Comparison of ENCODE assay signal across 8 cellular contexts in genomic region chr11:95068549-95068948, GRCh38. TPM values are rescaled to one million over a fixed set of nuclear protein-coding genes. Genes with fewer than 3 reads are reported as not detected.
DNase-seq lines count a peak whose midpoint lies in the region; ATAC-seq and TF ChIP-seq lines count a peak whose summit lies in the region.

No MANE protein-coding gene starts in this region.

- no peaks in the 10 kb centered on the region for H3K9me3 Mint-ChIP-seq in Caco-2 (ENCODE audit: unreplicated experiment)
- no peaks in the 10 kb centered on the region for H3K9me3 Mint-ChIP-seq in activated CD8-positive, alpha-beta memory T cell treated with anti-CD3 and anti-CD28 coated beads, Interleukin-2, amount 10 ng/mL, durations not matched to agents 7 days and 5 days (ENCODE audit: low read depth)
- H3K9me3 Mint-ChIP-seq in stimulated activated memory B cell treated with anti-CD40 and anti-IgM and Interleukin-4, amounts not matched to agents 10 μg/mL and 1 μg/mL and 100 μg/mL, for 72 hours = no peaks in the 10 kb centered on the region

- H3K27ac Mint-ChIP-seq in Caco-2 (ENCODE audit: unreplicated experiment) = peak overlapping the region; percentile 99
- H3K27ac Mint-ChIP-seq in activated CD8-positive, alpha-beta memory T cell treated with anti-CD3 and anti-CD28 coated beads, Interleukin-2, amount 10 ng/mL, durations not matched to agents 7 days and 5 days = peak overlapping the region; percentile 93
- peak overlapping the region; percentile 97 for H3K27ac Mint-ChIP-seq in stimulated activated memory B cell treated with anti-CD40 and anti-IgM and Interleukin-4, amounts not matched to agents 10 μg/mL and 1 μg/mL and 100 μg/mL, for 72 hours

- H3K27me3 ChIP-seq in Caco-2 (replicated peaks; ENCODE audit: control insufficient read depth, insufficient read depth, low read length) (no peaks in the 10 kb centered on the region), mucosa of rectum (ENCODE audit: control insufficient read depth in 2 of 2, insufficient read depth in 2 of 2, low read length in 2 of 2) (no peaks in the 10 kb centered on the region)

- TF ChIP-seq CTCF in Caco-2 (IDR thresholded peaks at IDR 0.05; ENCODE audit: insufficient read depth in 1 of 2, low read depth in 1 of 2, low read length in 1 of 2, severe bottlenecking in 1 of 2, unreplicated experiment in 1 of 2) = no peak

- DNase-seq in Caco-2 (peak; percentile 89 to 92), HK-2 (ENCODE audit: unreplicated experiment) (peak; percentile 56), NOMO-1 (lab: John Stamatoyannopoulos, UW; ENCODE audit: unreplicated experiment in 2 of 2) (peak; percentile 87 to 97), epidermal melanocyte (ENCODE audit: insufficient read length, low spot score) (peak; percentile 41)
- DNase-seq in activated CD8-positive, alpha-beta memory T cell treated with anti-CD3 and anti-CD28 coated beads, Interleukin-2, amount 10 ng/mL, durations not matched to agents 7 days and 5 days = peak; percentile 89

- H3K4me3 ChIP-seq in Caco-2 (ENCODE audit: low read depth, low read length) (peak overlapping the region; percentile 46), mucosa of rectum (ENCODE audit: low read length in 2 of 2) (peak overlapping the region; percentile 90 to 98)

- CTCF ChIA-PET in Caco-2 (lab: Charles Lee) = interaction anchor here (0.7 to 3.3 kb wide), 11 partner anchors 8 to 100 kb away, joined by 3 to 42 read pairs (median 7); partner anchors contain the start of gene ENDOD1
- CTCF ChIA-PET in activated CD8-positive, alpha-beta memory T cell treated with anti-CD3 and anti-CD28 coated beads, Interleukin-2, amount 10 ng/mL, durations not matched to agents 7 days and 5 days (lab: Charles Lee) = interaction anchor here (0.8 to 21.6 kb wide), 8 partner anchors 13 to 940 kb away, joined by 3 to 321 read pairs (median 6); partner anchors contain the start of genes CWC15, ENDOD1, KDM4D and PANX1

- H3K9me3 ChIP-seq in Caco-2 = no peaks in the 10 kb centered on the region
- H3K9me3 ChIP-seq in mucosa of rectum (ENCODE audit: control insufficient read depth in 2 of 2, low read length in 2 of 2) = no peaks in the 10 kb centered on the region

- peak overlapping the region; percentile 100 for H3K4me3 Mint-ChIP-seq in Caco-2 (ENCODE audit: unreplicated experiment)
- peak overlapping the region; percentile 92 for H3K4me3 Mint-ChIP-seq in activated CD8-positive, alpha-beta memory T cell treated with anti-CD3 and anti-CD28 coated beads, Interleukin-2, amount 10 ng/mL, durations not matched to agents 7 days and 5 days
- H3K4me3 Mint-ChIP-seq in stimulated activated memory B cell treated with anti-CD40 and anti-IgM and Interleukin-4, amounts not matched to agents 10 μg/mL and 1 μg/mL and 100 μg/mL, for 72 hours = peak overlapping the region; percentile 100

- H3K36me3 Mint-ChIP-seq in Caco-2 (ENCODE audit: insufficient read depth, unreplicated experiment) = peaks cover 35% of the 10 kb centered on the region
- H3K36me3 Mint-ChIP-seq in activated CD8-positive, alpha-beta memory T cell treated with anti-CD3 and anti-CD28 coated beads, Interleukin-2, amount 10 ng/mL, durations not matched to agents 7 days and 5 days = peaks cover 13% of the 10 kb centered on the region
- peaks cover 21% of the 10 kb centered on the region for H3K36me3 Mint-ChIP-seq in stimulated activated memory B cell treated with anti-CD40 and anti-IgM and Interleukin-4, amounts not matched to agents 10 μg/mL and 1 μg/mL and 100 μg/mL, for 72 hours

- H3K27me3 Mint-ChIP-seq in Caco-2 (ENCODE audit: insufficient read depth, unreplicated experiment) = peaks cover 2% of the 10 kb centered on the region
- peaks cover 2% of the 10 kb centered on the region for H3K27me3 Mint-ChIP-seq in activated CD8-positive, alpha-beta memory T cell treated with anti-CD3 and anti-CD28 coated beads, Interleukin-2, amount 10 ng/mL, durations not matched to agents 7 days and 5 days
- no peaks in the 10 kb centered on the region for H3K27me3 Mint-ChIP-seq in stimulated activated memory B cell treated with anti-CD40 and anti-IgM and Interleukin-4, amounts not matched to agents 10 μg/mL and 1 μg/mL and 100 μg/mL, for 72 hours

- H3K9ac ChIP-seq in mucosa of rectum (ENCODE audit: low read depth in 1 of 2, low read length in 2 of 2) = peak overlapping the region; percentile 92

- H3K27ac ChIP-seq in mucosa of rectum (ENCODE audit: low read depth in 2 of 2, low read length in 2 of 2) = peak overlapping the region; percentile 93 to 96

- H3K4me1 ChIP-seq in Caco-2 = peaks cover 12% of the 10 kb centered on the region
- H3K4me1 ChIP-seq in mucosa of rectum (ENCODE audit: control insufficient read depth in 2 of 2, insufficient read depth in 2 of 2, low read length in 2 of 2) = peaks cover 14 to 18% of the 10 kb centered on the region in 2 donors

- intact Hi-C loops in Caco-2 (cut with micrococcal nuclease; ENCODE audit: unreplicated experiment) = loop anchor here (1.0 to 10.0 kb wide), 7 partner anchors 21 to 1356 kb away; partner anchors contain the start of genes CEP57, CWC15, ENDOD1 and FUT4

- POLR2A ChIA-PET in Caco-2 (lab: Charles Lee) = interaction anchor here (0.7 to 3.3 kb wide), 5 partner anchors 16 to 722 kb away, joined by 4 to 62 read pairs (median 11); partner anchors contain the start of genes CEP57, CWC15, ENDOD1 and KDM4D

- peaks cover 15% of the 10 kb centered on the region for H3K4me1 Mint-ChIP-seq in Caco-2 (ENCODE audit: low read depth, unreplicated experiment)
- H3K4me1 Mint-ChIP-seq in activated CD8-positive, alpha-beta memory T cell treated with anti-CD3 and anti-CD28 coated beads, Interleukin-2, amount 10 ng/mL, durations not matched to agents 7 days and 5 days = peaks cover 20% of the 10 kb centered on the region
- peaks cover 38% of the 10 kb centered on the region for H3K4me1 Mint-ChIP-seq in stimulated activated memory B cell treated with anti-CD40 and anti-IgM and Interleukin-4, amounts not matched to agents 10 μg/mL and 1 μg/mL and 100 μg/mL, for 72 hours

- BruUV-seq in Caco-2 (replicated peaks; lab: Mats Ljungman, UMichigan) = no TSS peak

- H3K36me3 ChIP-seq in Caco-2 (ENCODE audit: control insufficient read depth, insufficient read depth, low read length) = no peaks in the 10 kb centered on the region
- H3K36me3 ChIP-seq in mucosa of rectum (ENCODE audit: control insufficient read depth in 2 of 2, insufficient read depth in 2 of 2, low read length in 2 of 2) = no peaks in the 10 kb centered on the region

- peak; percentile 70 for ATAC-seq in GM19467 (IDR thresholded peaks at IDR 0.05; ENCODE audit: unreplicated experiment)
- ATAC-seq in activated CD8-positive, alpha-beta memory T cell treated with anti-CD3 and anti-CD28 coated beads, Interleukin-2, amount 10 ng/mL, durations not matched to agents 7 days and 5 days = peak; percentile 81
- ATAC-seq in stimulated activated memory B cell treated with anti-CD40 and anti-IgM and Interleukin-4, amounts not matched to agents 10 μg/mL and 1 μg/mL and 100 μg/mL, for 72 hours = peak; percentile 81

RNA-seq across cellular contexts. Expression of gene SRSF8, which starts 1.8 kb away (rescaled TPM):
- total RNA-seq in Caco-2 (2022) = 44.5 and 52.4 TPM in 2 replicates
- 10 to 100 TPM; 23.9 to 45.9 TPM for total RNA-seq in activated CD8-positive, alpha-beta memory T cell treated with anti-CD3 and anti-CD28 coated beads, Interleukin-2, amount 10 ng/mL, durations not matched to agents 7 days and 5 days

RNA-seq across cellular contexts. Expression of gene KDM4F, which starts 19.3 kb away (rescaled TPM):
- total RNA-seq in Caco-2 (2022) = not detected in 2 replicates
- not detected for total RNA-seq in activated CD8-positive, alpha-beta memory T cell treated with anti-CD3 and anti-CD28 coated beads, Interleukin-2, amount 10 ng/mL, durations not matched to agents 7 days and 5 days

RNA-seq across cellular contexts. Expression of gene ENDOD1, which starts 21.1 kb away (rescaled TPM):
- total RNA-seq in Caco-2 (2022) = 22.7 and 23.0 TPM in 2 replicates
- total RNA-seq in activated CD8-positive, alpha-beta memory T cell treated with anti-CD3 and anti-CD28 coated beads, Interleukin-2, amount 10 ng/mL, durations not matched to agents 7 days and 5 days = 10 to 100 TPM; 37.1 to 40.5 TPM

RNA-seq across cellular contexts. Expression of gene KDM4E, which starts 43.5 kb away (rescaled TPM):
- not detected in 2 replicates for total RNA-seq in Caco-2 (2022)
- not detected for total RNA-seq in activated CD8-positive, alpha-beta memory T cell treated with anti-CD3 and anti-CD28 coated beads, Interleukin-2, amount 10 ng/mL, durations not matched to agents 7 days and 5 days

Comparison
In these comparisons a context has a peak if more than half of its experiments do, and no peak if none do; other contexts are left out.
1. Peak in every context shown above with its lines: DNase-seq, ATAC-seq, H3K4me3 ChIP-seq and H3K27ac ChIP-seq.
2. DNase-seq: peak in every context shown above with its lines; median percentile 92 in NOMO-1; 90 in Caco-2; 89 in activated CD8-positive, alpha-beta memory T cell treated with anti-CD3 and anti-CD28 coated beads, Interleukin-2, amount 10 ng/mL, durations not matched to agents 7 days and 5 days; 56 in HK-2; 41 in epidermal melanocyte.